ENCODE assay signal across 1 cellular context in the genomic region with DNA sequence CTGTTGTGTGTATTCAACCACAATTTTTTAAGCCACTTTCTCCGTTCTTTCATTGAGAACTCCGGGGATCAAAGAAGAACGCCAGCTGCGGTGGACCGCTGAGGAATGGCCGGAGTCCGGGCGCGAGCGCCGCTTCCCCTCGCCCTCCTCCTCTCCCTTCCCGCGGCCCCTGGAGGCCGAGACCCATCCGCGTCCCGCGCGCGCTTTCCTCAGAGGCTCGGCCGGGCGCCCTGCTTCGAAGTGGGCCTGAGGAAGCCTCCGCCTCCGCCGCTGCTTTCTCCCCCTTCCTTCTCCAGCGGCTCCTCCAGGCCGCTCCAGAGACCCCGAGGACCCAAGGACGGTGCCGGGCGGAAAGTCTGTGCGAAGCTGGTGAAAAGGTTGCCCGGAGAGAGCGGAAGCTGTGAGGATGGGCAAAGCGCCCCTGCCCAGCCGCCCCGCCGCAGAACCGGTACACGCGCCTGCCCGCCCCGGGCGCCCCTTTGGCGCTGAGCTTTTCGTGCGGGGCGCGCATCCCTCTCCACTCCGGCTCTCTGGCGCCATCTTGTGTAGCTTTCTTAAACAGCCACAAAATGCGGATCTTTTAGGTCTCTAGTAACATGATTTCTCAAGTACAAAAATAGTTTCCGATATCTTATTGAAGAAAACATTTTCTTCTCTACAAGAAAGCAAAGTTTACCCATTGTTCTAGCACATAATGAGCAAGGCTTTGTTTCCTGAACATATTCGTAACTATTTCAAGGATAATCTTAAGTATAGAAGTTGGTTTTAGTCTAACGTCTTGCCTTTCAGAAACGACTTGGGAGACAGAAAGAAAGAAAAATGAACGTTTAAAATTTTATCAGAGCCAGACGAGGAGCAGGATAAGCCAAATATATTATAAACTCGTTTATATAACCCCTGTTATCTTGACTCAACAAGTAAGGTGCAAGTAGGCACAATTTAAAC.
TF ChIP-seq lines count a peak whose summit lies in the region.

No MANE protein-coding gene starts in this region.

TF ChIP-seq in HepG2, 621 proteins besides CTCF, POLR2A, EP300 and RAD21 (continued from another document and continues in another):
- no peak for TF ChIP-seq ZNF713 (CRISPR knock-in tag; IDR thresholded peaks at IDR 0.05)
- TF ChIP-seq DNMT1 (CRISPR knock-in tag; IDR thresholded peaks at IDR 0.05), result no peak
- no peak for TF ChIP-seq ZNF644 (CRISPR knock-in tag; IDR thresholded peaks at IDR 0.05; ENCODE audit: low read depth)
- no peak for TF ChIP-seq ZBTB34 (CRISPR knock-in tag; IDR thresholded peaks at IDR 0.05)
- no peak for TF ChIP-seq SALL2 (CRISPR knock-in tag; IDR thresholded peaks at IDR 0.05)
- no peak for TF ChIP-seq IKZF4 (CRISPR knock-in tag; IDR thresholded peaks at IDR 0.05; ENCODE audit: borderline replicate concordance, low read depth, not compliant biosample characterization)
- TF ChIP-seq SOX6 (IDR thresholded peaks at IDR 0.05), result no peak
- no peak for TF ChIP-seq SOX6 (CRISPR knock-in tag; IDR thresholded peaks at IDR 0.05)
- no peak for TF ChIP-seq HNRNPH1 (optimal IDR thresholded peaks at IDR 0.05; ENCODE audit: low read depth, low read length)
- TF ChIP-seq CSRNP2 (CRISPR knock-in tag; conservative IDR thresholded peaks at IDR 0.05; ENCODE audit: low read depth), result no peak
- TF ChIP-seq ZNF251 (CRISPR knock-in tag; IDR thresholded peaks at IDR 0.05), result no peak
- TF ChIP-seq MIER3 (CRISPR knock-in tag; IDR thresholded peaks at IDR 0.05; ENCODE audit: borderline replicate concordance), result no peak
- TF ChIP-seq ZNF331 (CRISPR knock-in tag; IDR thresholded peaks at IDR 0.05), result no peak
- no peak for TF ChIP-seq ZNF547 (CRISPR knock-in tag; IDR thresholded peaks at IDR 0.05)
- TF ChIP-seq ZNF775 (CRISPR knock-in tag; IDR thresholded peaks at IDR 0.05; ENCODE audit: borderline replicate concordance), result no peak
- TF ChIP-seq MAZ (IDR thresholded peaks at IDR 0.05; ENCODE audit: borderline replicate concordance, low read depth, low read length), result no peak
- no peak for TF ChIP-seq MAZ (CRISPR knock-in tag; IDR thresholded peaks at IDR 0.05; ENCODE audit: low read depth)
- TF ChIP-seq ZFY (CRISPR knock-in tag; IDR thresholded peaks at IDR 0.05), result peak; percentile 43
- TF ChIP-seq MLX (CRISPR knock-in tag; IDR thresholded peaks at IDR 0.05), result no peak
- TF ChIP-seq MATR3 (CRISPR knock-in tag; IDR thresholded peaks at IDR 0.05), result no peak
- peak; percentile 42 for TF ChIP-seq ZNF781 (CRISPR knock-in tag; IDR thresholded peaks at IDR 0.05; ENCODE audit: borderline replicate concordance, not compliant biosample characterization)
- TF ChIP-seq ZSCAN25 (CRISPR knock-in tag; IDR thresholded peaks at IDR 0.05), result no peak
- TF ChIP-seq TP53 (CRISPR knock-in tag; conservative IDR thresholded peaks at IDR 0.05), result no peak
- no peak for TF ChIP-seq ZSCAN29 (CRISPR knock-in tag; conservative IDR thresholded peaks at IDR 0.05)
- no peak for TF ChIP-seq ZBTB38 (CRISPR knock-in tag; IDR thresholded peaks at IDR 0.05)
- TF ChIP-seq, protein P1, sequence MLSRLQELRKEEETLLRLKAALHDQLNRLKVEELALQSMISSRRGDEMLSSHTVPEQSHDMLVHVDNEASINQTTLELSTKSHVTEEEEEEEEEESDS (CRISPR knock-in tag; IDR thresholded peaks at IDR 0.05; ENCODE audit: borderline replicate concordance), result no peak
- TF ChIP-seq HNF4A (CRISPR knock-in tag; IDR thresholded peaks at IDR 0.05), result no peak
- TF ChIP-seq E2F2 (CRISPR knock-in tag; IDR thresholded peaks at IDR 0.05; ENCODE audit: borderline replicate concordance), result no peak
- no peak for TF ChIP-seq ZNF773 (CRISPR knock-in tag; IDR thresholded peaks at IDR 0.05; ENCODE audit: borderline replicate concordance)
- TF ChIP-seq, protein P2, sequence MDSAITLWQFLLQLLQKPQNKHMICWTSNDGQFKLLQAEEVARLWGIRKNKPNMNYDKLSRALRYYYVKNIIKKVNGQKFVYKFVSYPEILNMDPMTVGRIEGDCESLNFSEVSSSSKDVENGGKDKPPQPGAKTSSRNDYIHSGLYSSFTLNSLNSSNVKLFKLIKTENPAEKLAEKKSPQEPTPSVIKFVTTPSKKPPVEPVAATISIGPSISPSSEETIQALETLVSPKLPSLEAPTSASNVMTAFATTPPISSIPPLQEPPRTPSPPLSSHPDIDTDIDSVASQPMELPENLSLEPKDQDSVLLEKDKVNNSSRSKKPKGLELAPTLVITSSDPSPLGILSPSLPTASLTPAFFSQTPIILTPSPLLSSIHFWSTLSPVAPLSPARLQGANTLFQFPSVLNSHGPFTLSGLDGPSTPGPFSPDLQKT (CRISPR knock-in tag; IDR thresholded peaks at IDR 0.05; ENCODE audit: borderline replicate concordance), result no peak
- TF ChIP-seq GTF3A (CRISPR knock-in tag; conservative IDR thresholded peaks at IDR 0.05), result no peak
- no peak for TF ChIP-seq SSRP1 (CRISPR knock-in tag; IDR thresholded peaks at IDR 0.05)
- TF ChIP-seq ZNF589 (CRISPR knock-in tag; conservative IDR thresholded peaks at IDR 0.05), result no peak
- no peak for TF ChIP-seq ZNF530 (CRISPR knock-in tag; IDR thresholded peaks at IDR 0.05; ENCODE audit: low read depth)
- TF ChIP-seq, protein P3, sequence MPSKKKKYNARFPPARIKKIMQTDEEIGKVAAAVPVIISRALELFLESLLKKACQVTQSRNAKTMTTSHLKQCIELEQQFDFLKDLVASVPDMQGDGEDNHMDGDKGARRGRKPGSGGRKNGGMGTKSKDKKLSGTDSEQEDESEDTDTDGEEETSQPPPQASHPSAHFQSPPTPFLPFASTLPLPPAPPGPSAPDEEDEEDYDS (CRISPR knock-in tag; IDR thresholded peaks at IDR 0.05), result no peak
- peak; percentile 52 to 62; a peak in 2 of 4 replicates for TF ChIP-seq HMGXB4 (CRISPR knock-in tag; IDR thresholded peaks at IDR 0.05; ENCODE audit: borderline replicate concordance in 1 of 2, low read depth in 1 of 2)
- 0 out of 2 replicates have a peak, but pooled peaks have one; percentile 58 for TF ChIP-seq ZNF556 (CRISPR knock-in tag; IDR thresholded peaks at IDR 0.05; ENCODE audit: borderline replicate concordance)
- no peak for TF ChIP-seq BRCA1 (CRISPR knock-in tag; IDR thresholded peaks at IDR 0.05)
- no peak for TF ChIP-seq KLF12 (CRISPR knock-in tag; IDR thresholded peaks at IDR 0.05; ENCODE audit: borderline replicate concordance)
- peak; percentile 32; the same call in 1 of the 2 replicates for TF ChIP-seq CSRNP1 (CRISPR knock-in tag; IDR thresholded peaks at IDR 0.05)
- no peak for TF ChIP-seq KLF16 (CRISPR knock-in tag; IDR thresholded peaks at IDR 0.05)
- no peak for TF ChIP-seq HDAC6 (IDR thresholded peaks at IDR 0.05; ENCODE audit: low read depth, low read length)
- TF ChIP-seq ZNF674 (CRISPR knock-in tag; IDR thresholded peaks at IDR 0.05; ENCODE audit: low read depth), result no peak
- 0 out of 2 replicates have a peak, but pooled peaks have one; percentile 49 for TF ChIP-seq ISL2 (CRISPR knock-in tag; IDR thresholded peaks at IDR 0.05)
- TF ChIP-seq ZNF740 (CRISPR knock-in tag; IDR thresholded peaks at IDR 0.05), result no peak
- no peak for TF ChIP-seq ZNF317 (CRISPR knock-in tag; IDR thresholded peaks at IDR 0.05)
- no peak for TF ChIP-seq CC2D1A (CRISPR knock-in tag; IDR thresholded peaks at IDR 0.05)
- TF ChIP-seq ZNF12 (CRISPR knock-in tag; IDR thresholded peaks at IDR 0.05), result 0 out of 2 replicates have a peak, but pooled peaks have one; percentile 30
- TF ChIP-seq, protein P4, sequence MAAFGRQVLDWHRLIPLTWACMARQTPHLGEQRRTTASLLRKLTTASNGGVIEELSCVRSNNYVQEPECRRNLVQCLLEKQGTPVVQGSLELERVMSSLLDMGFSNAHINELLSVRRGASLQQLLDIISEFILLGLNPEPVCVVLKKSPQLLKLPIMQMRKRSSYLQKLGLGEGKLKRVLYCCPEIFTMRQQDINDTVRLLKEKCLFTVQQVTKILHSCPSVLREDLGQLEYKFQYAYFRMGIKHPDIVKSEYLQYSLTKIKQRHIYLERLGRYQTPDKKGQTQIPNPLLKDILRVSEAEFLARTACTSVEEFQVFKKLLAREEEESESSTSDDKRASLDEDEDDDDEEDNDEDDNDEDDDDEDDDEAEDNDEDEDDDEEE (CRISPR knock-in tag; IDR thresholded peaks at IDR 0.05), result 0 out of 2 replicates have a peak, but pooled peaks have one; percentile 37
- TF ChIP-seq PAX8 (CRISPR knock-in tag; IDR thresholded peaks at IDR 0.05; ENCODE audit: borderline replicate concordance), result no peak
- no peak for TF ChIP-seq HDAC2 (CRISPR knock-in tag; IDR thresholded peaks at IDR 0.05)
- TF ChIP-seq TBX2 (CRISPR knock-in tag; IDR thresholded peaks at IDR 0.05; ENCODE audit: borderline replicate concordance), result no peak
- TF ChIP-seq NFYB (CRISPR knock-in tag; IDR thresholded peaks at IDR 0.05), result no peak
- TF ChIP-seq ZNF543 (CRISPR knock-in tag; IDR thresholded peaks at IDR 0.05), result no peak
- TF ChIP-seq SALL1 (CRISPR knock-in tag; IDR thresholded peaks at IDR 0.05), result peak; percentile 30; the same call in 1 of the 2 replicates
- TF ChIP-seq GABPB1 (CRISPR knock-in tag; IDR thresholded peaks at IDR 0.05), result peak; percentile 35; the same call in 1 of the 2 replicates
- no peak for TF ChIP-seq TOE1 (CRISPR knock-in tag; IDR thresholded peaks at IDR 0.05)
- TF ChIP-seq CAMTA2 (CRISPR knock-in tag; IDR thresholded peaks at IDR 0.05; ENCODE audit: borderline replicate concordance), result no peak
- TF ChIP-seq PHF20 (CRISPR knock-in tag; IDR thresholded peaks at IDR 0.05), result no peak
- no peak for TF ChIP-seq CHCHD3 (CRISPR knock-in tag; IDR thresholded peaks at IDR 0.05)
- no peak for TF ChIP-seq PAF1 (CRISPR knock-in tag; IDR thresholded peaks at IDR 0.05)
- TF ChIP-seq FOXK1 (CRISPR knock-in tag; IDR thresholded peaks at IDR 0.05; ENCODE audit: borderline replicate concordance, low read depth), result no peak
